19 cellular contexts compared by ENCODE assay signal in genomic region chr1:239084459-239085080, GRCh38.
DNase-seq lines count a peak whose midpoint lies in the region; ATAC-seq and TF ChIP-seq lines count a peak whose summit lies in the region.
"Had no signal": no experiment of that assay in that cellular context is flagged by ENCODE, and none has a peak within 500 bp of the region (broad histone marks: within the 10 kb centered on the region; RNA-seq: fewer than 3 reads in every experiment).

No MANE protein-coding gene starts in this region.

- no peak overlapping the region for H3K4me3 Mint-ChIP-seq in WTC11
- H3K4me3 Mint-ChIP-seq: B cell; CD8-positive, alpha-beta T cell; IgD-negative memory B cell had no signal

- peak; percentile 83 for ATAC-seq in WTC11
- ATAC-seq in left cardiac atrium, result no peak
- no peak for ATAC-seq in GM19324 (IDR thresholded peaks at IDR 0.05; ENCODE audit: low FRiP score, unreplicated experiment)
- ATAC-seq: CD8-positive, alpha-beta T cell had no signal

- H4K91ac ChIP-seq in neuronal stem cell (ENCODE audit: low read depth, low read length, poor library complexity), result no peak overlapping the region

- H3K27me3 ChIP-seq in BLaER1 (no peaks in the 10 kb centered on the region), neuronal stem cell (ENCODE audit: control insufficient read depth in 3 of 3, insufficient read depth in 3 of 3, low read depth in 1 of 3, low read length in 3 of 3) (no peaks in the 10 kb centered on the region)

- DNase-seq in NB4 (ENCODE audit: low read depth) (peak; percentile 4), WTC11 (ENCODE audit: low spot score) (peak; percentile 16), neuronal stem cell (ENCODE audit: low spot score) (no peak), left cardiac atrium (no peak)
- DNase-seq in stimulated activated CD4-positive, alpha-beta T cell treated with anti-CD3 and anti-CD28 coated beads, Interleukin-12 subunit alpha, Interleukin-12 subunit beta, amount 100 ng/mL, for 4 hours, result no peak
- DNase-seq: CD8-positive, alpha-beta T cell; MV-4-11; NCI-H1417; NCI-H1694 treated with DMSO at 0.1 percent for 48 hours; NCI-H2081 treated with DMSO at 0.1 percent for 48 hours; NCI-H446; NCI-H526; SHP77 treated with DMSO at 0.1 percent for 48 hours; SK-N-SH had no signal

- POLR2A ChIA-PET in WTC11 (lab: Charles Lee), result no interaction called here

- H4K20me1 ChIP-seq in BLaER1, result no peaks in the 10 kb centered on the region

- H3K36me3 ChIP-seq in BLaER1 (no peaks in the 10 kb centered on the region), neuronal stem cell (replicated peaks in 1 of 2; ENCODE audit: control insufficient read depth in 2 of 2, insufficient read depth in 2 of 2, low read length in 2 of 2) (no peaks in the 10 kb centered on the region)

- H2BK120ac ChIP-seq in neuronal stem cell (ENCODE audit: low read depth, low read length), result no peak overlapping the region

- CTCF ChIA-PET in WTC11 (lab: Charles Lee), result interaction anchor here (1.0 kb wide), 1 partner anchor 26 kb away, joined by 3 read pairs; no protein-coding TSS in a partner anchor

- no peak overlapping the region for H2BK12ac ChIP-seq in neuronal stem cell (ENCODE audit: low read length)

- H3K79me1 ChIP-seq in neuronal stem cell (ENCODE audit: low read depth, low read length), result no peaks in the 10 kb centered on the region

- H2AK5ac ChIP-seq in neuronal stem cell (ENCODE audit: low read depth, low read length), result no peak overlapping the region

- no peak overlapping the region for H4K8ac ChIP-seq in neuronal stem cell (ENCODE audit: low read depth, low read length)

- TF ChIP-seq POLR2A in NB4 (IDR thresholded peaks at IDR 0.05; ENCODE audit: extremely low read depth, insufficient read length), result no peak

- H3K9me3 ChIP-seq in BLaER1 (no peaks in the 10 kb centered on the region), neuronal stem cell (replicated peaks in 1 of 2; ENCODE audit: control insufficient read depth in 2 of 2, insufficient read depth in 1 of 2, low read depth in 1 of 2, low read length in 2 of 2) (no peaks in the 10 kb centered on the region)
- H3K9me3 ChIP-seq: SK-N-SH had no signal

- no peak overlapping the region for H2BK5ac ChIP-seq in neuronal stem cell (ENCODE audit: low read length)

- peaks cover 6% of the 10 kb centered on the region; the same call in 1 of the 2 replicates for H3K4me1 Mint-ChIP-seq in WTC11
- H3K4me1 Mint-ChIP-seq: B cell, IgD-negative memory B cell had no signal

- intact Hi-C loops in left cardiac atrium (cut with DNase I), result no loop called here

- peak; percentile 4 for TF ChIP-seq CTCF in NB4 (IDR thresholded peaks at IDR 0.05; ENCODE audit: low read depth, low read length)
- TF ChIP-seq CTCF in WTC11 (IDR thresholded peaks at IDR 0.05), result no peak

- H3K27ac Mint-ChIP-seq in WTC11, result no peak overlapping the region
- H3K27ac Mint-ChIP-seq: B cell; CD8-positive, alpha-beta T cell; IgD-negative memory B cell had no signal

- no peak overlapping the region for H3K9ac ChIP-seq in BLaER1
- H3K9ac ChIP-seq in neuronal stem cell (ENCODE audit: low read depth, low read length, poor library complexity), result no peak overlapping the region
- H3K9ac ChIP-seq: SK-N-SH had no signal

- peak overlapping the region; percentile 81 for H2AFZ ChIP-seq in neuronal stem cell (ENCODE audit: low read length)

- H3K4me1 ChIP-seq in BLaER1 (peaks cover 15% of the 10 kb centered on the region), neuronal stem cell (ENCODE audit: control insufficient read depth in 2 of 2, insufficient read depth in 1 of 2, low read depth in 1 of 2, low read length in 2 of 2) (peaks cover 0 to 4% of the 10 kb centered on the region in 2 donors)

- H3K14ac ChIP-seq in neuronal stem cell (ENCODE audit: low read length), result peak overlapping the region; percentile 82

- no CpG with 5 or more reads among the region's 2 CpGs for WGBS in neuronal stem cell (ENCODE audit: extremely low coverage in 2 of 2, insufficient read length in 2 of 2, insufficient replicate concordance in 1 of 2), 2 donors

- no peak overlapping the region for H3K27ac ChIP-seq in BLaER1
- no peak overlapping the region for H3K27ac ChIP-seq in neuronal stem cell (replicated peaks; ENCODE audit: low read length)
- H3K27ac ChIP-seq: RWPE1 had no signal

- no peaks in the 10 kb centered on the region for H3K27me3 Mint-ChIP-seq in WTC11 (ENCODE audit: low read depth)
- H3K27me3 Mint-ChIP-seq: B cell, IgD-negative memory B cell had no signal

- H3K4me2 ChIP-seq in BLaER1, result peak overlapping the region; percentile 62
- no peak overlapping the region for H3K4me2 ChIP-seq in neuronal stem cell (ENCODE audit: insufficient read depth, low read length, poor library complexity, severe bottlenecking)
- H3K4me2 ChIP-seq: SK-N-SH had no signal

- H3K23ac ChIP-seq in neuronal stem cell (ENCODE audit: low read depth, low read length, poor library complexity), result no peak overlapping the region

- peaks cover 46% of the 10 kb centered on the region for H3K9me3 Mint-ChIP-seq in WTC11

- no peak overlapping the region for H2BK15ac ChIP-seq in neuronal stem cell (ENCODE audit: low read length)

- H3K36me3 Mint-ChIP-seq in WTC11, result peaks cover 38% of the 10 kb centered on the region
- H3K36me3 Mint-ChIP-seq: CD8-positive, alpha-beta T cell; IgD-negative memory B cell had no signal

- no peak overlapping the region for H3K4ac ChIP-seq in neuronal stem cell (ENCODE audit: low read length)

- H3K4me3 ChIP-seq in BLaER1 (no peak overlapping the region), NB4 (ENCODE audit: low read depth, low read length) (no peak overlapping the region), neuronal stem cell (ENCODE audit: low read length in 2 of 2) (peak overlapping the region in 1 of 2 donors; percentile 25)

- H3K18ac ChIP-seq in neuronal stem cell (ENCODE audit: low read length), result peak overlapping the region; percentile 44

TF ChIP-seq in WTC11, 78 proteins besides CTCF, POLR2A, EP300 and RAD21:
- no peak for TF ChIP-seq PRRX2 (CRISPR knock-in tag; IDR thresholded peaks at IDR 0.05)
- TF ChIP-seq, protein P1, sequence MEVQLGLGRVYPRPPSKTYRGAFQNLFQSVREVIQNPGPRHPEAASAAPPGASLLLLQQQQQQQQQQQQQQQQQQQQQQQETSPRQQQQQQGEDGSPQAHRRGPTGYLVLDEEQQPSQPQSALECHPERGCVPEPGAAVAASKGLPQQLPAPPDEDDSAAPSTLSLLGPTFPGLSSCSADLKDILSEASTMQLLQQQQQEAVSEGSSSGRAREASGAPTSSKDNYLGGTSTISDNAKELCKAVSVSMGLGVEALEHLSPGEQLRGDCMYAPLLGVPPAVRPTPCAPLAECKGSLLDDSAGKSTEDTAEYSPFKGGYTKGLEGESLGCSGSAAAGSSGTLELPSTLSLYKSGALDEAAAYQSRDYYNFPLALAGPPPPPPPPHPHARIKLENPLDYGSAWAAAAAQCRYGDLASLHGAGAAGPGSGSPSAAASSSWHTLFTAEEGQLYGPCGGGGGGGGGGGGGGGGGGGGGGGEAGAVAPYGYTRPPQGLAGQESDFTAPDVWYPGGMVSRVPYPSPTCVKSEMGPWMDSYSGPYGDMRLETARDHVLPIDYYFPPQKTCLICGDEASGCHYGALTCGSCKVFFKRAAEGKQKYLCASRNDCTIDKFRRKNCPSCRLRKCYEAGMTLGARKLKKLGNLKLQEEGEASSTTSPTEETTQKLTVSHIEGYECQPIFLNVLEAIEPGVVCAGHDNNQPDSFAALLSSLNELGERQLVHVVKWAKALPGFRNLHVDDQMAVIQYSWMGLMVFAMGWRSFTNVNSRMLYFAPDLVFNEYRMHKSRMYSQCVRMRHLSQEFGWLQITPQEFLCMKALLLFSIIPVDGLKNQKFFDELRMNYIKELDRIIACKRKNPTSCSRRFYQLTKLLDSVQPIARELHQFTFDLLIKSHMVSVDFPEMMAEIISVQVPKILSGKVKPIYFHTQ (CRISPR knock-in tag; IDR thresholded peaks at IDR 0.05), result no peak
- TF ChIP-seq JUN (CRISPR knock-in tag; IDR thresholded peaks at IDR 0.05), result no peak
- TF ChIP-seq FOXP1 (CRISPR knock-in tag; IDR thresholded peaks at IDR 0.05; ENCODE audit: borderline replicate concordance), result 0 out of 2 replicates have a peak, but pooled peaks have one; percentile 37
TF ChIP-seq in WTC11: peak in this region for 1.

Comparison
In these comparisons a context has a peak if more than half of its experiments do, and no peak if none do; other contexts are left out.
1. DNase-seq: peak in NB4 (single experiment) and WTC11 (single experiment); none in neuronal stem cell (single experiment), left cardiac atrium (single experiment) and stimulated activated CD4-positive, alpha-beta T cell treated with anti-CD3 and anti-CD28 coated beads, Interleukin-12 subunit alpha, Interleukin-12 subunit beta, amount 100 ng/mL, for 4 hours (single experiment).